In genomic region chr19:6355321-6356040, GRCh38 we compare ENCODE assay signal across 6 cellular contexts. TPM values are rescaled to one million over a fixed set of nuclear protein-coding genes. Genes with fewer than 3 reads are reported as not detected.
"Had no signal": no experiment of that assay in that cellular context is flagged by ENCODE, and none has a peak within 500 bp of the region (broad histone marks: within the 10 kb centered on the region; RNA-seq: fewer than 3 reads in every experiment).

No MANE protein-coding gene starts in this region.

RNA-seq across cellular contexts. Expression of gene ACER1, which starts 22.1 kb away (rescaled TPM):
- total RNA-seq: GM23338, H1, H4, H7, H9, HFFc6 had no signal
- polyA plus RNA-seq: GM23338 had no signal
